Comparison of ENCODE assay signal across 1 cellular context in the genomic region with DNA sequence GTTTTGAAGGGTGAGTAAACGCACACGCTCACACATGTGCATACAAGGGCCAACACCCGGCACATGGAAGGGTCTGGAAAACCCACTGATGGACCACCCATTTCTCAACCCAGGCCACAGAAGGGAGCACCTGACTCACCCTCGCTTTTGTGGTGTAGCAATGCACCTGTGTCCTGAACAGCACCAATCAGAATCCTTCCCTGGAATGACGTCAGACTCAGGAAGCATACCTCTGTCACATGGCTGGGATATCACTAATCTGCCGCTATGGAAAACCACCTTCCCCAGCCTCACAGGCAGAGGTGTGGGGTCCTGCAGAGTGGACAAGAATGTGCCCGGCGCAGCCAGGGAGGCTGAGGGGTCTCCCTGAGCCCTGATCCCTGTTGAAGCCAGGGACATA.
A peak's percentile ranks its signal among the peaks of the same experiment; 100 is the strongest.
TF ChIP-seq lines count a peak whose summit lies in the region.

No MANE protein-coding gene starts in this region.

TF ChIP-seq in K562, 482 proteins besides CTCF, POLR2A, EP300 and RAD21 (continued from another document):
- TF ChIP-seq, protein P1, sequence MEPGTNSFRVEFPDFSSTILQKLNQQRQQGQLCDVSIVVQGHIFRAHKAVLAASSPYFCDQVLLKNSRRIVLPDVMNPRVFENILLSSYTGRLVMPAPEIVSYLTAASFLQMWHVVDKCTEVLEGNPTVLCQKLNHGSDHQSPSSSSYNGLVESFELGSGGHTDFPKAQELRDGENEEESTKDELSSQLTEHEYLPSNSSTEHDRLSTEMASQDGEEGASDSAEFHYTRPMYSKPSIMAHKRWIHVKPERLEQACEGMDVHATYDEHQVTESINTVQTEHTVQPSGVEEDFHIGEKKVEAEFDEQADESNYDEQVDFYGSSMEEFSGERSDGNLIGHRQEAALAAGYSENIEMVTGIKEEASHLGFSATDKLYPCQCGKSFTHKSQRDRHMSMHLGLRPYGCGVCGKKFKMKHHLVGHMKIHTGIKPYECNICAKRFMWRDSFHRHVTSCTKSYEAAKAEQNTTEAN (CRISPR knock-in tag; IDR thresholded peaks at IDR 0.05), result no peak
- TF ChIP-seq, protein P2, sequence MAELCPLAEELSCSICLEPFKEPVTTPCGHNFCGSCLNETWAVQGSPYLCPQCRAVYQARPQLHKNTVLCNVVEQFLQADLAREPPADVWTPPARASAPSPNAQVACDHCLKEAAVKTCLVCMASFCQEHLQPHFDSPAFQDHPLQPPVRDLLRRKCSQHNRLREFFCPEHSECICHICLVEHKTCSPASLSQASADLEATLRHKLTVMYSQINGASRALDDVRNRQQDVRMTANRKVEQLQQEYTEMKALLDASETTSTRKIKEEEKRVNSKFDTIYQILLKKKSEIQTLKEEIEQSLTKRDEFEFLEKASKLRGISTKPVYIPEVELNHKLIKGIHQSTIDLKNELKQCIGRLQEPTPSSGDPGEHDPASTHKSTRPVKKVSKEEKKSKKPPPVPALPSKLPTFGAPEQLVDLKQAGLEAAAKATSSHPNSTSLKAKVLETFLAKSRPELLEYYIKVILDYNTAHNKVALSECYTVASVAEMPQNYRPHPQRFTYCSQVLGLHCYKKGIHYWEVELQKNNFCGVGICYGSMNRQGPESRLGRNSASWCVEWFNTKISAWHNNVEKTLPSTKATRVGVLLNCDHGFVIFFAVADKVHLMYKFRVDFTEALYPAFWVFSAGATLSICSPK (IDR thresholded peaks at IDR 0.05; ENCODE audit: borderline replicate concordance), result no peak
- TF ChIP-seq CBFA2T2 (conservative IDR thresholded peaks at IDR 0.05) (no peak), RBM25 (IDR thresholded peaks at IDR 0.05; ENCODE audit: low read depth, low read length, severe bottlenecking) (no peak), NELFE (IDR thresholded peaks at IDR 0.05; ENCODE audit: insufficient read depth, insufficient read length) (no peak), GATA2 (CRISPR knock-in tag; IDR thresholded peaks at IDR 0.05) (no peak), ATF7 (IDR thresholded peaks at IDR 0.05) (peak; percentile 77), ZC3H4 (CRISPR knock-in tag; IDR thresholded peaks at IDR 0.05; ENCODE audit: borderline replicate concordance) (no peak), ZNF174 (CRISPR knock-in tag; IDR thresholded peaks at IDR 0.05) (no peak), ZNF217 (CRISPR knock-in tag; IDR thresholded peaks at IDR 0.05) (no peak), CHD1 (IDR thresholded peaks at IDR 0.05; ENCODE audit: low read length) (no peak), SAP30 (IDR thresholded peaks at IDR 0.05; ENCODE audit: borderline replicate concordance, insufficient read depth, low read depth, low read length, poor library complexity, severe bottlenecking) (no peak), CBX5 (IDR thresholded peaks at IDR 0.05; ENCODE audit: borderline replicate concordance, low read depth) (no peak), PTBP1 (IDR thresholded peaks at IDR 0.05; ENCODE audit: low read depth, low read length) (no peak), CBX3 (IDR thresholded peaks at IDR 0.05; ENCODE audit: borderline replicate concordance in 1 of 2, low read length in 2 of 2) (no peak), ZNF764 (CRISPR knock-in tag; IDR thresholded peaks at IDR 0.05; ENCODE audit: low read depth) (no peak), YBX1 (IDR thresholded peaks at IDR 0.05) (no peak), HNRNPH1 (optimal IDR thresholded peaks at IDR 0.05; ENCODE audit: low read depth, low read length) (no peak), ASH1L (IDR thresholded peaks at IDR 0.05; ENCODE audit: borderline replicate concordance, low read depth, partially characterized antibody) (no peak), TARDBP (IDR thresholded peaks at IDR 0.05) (no peak)
- TF ChIP-seq, protein P3, sequence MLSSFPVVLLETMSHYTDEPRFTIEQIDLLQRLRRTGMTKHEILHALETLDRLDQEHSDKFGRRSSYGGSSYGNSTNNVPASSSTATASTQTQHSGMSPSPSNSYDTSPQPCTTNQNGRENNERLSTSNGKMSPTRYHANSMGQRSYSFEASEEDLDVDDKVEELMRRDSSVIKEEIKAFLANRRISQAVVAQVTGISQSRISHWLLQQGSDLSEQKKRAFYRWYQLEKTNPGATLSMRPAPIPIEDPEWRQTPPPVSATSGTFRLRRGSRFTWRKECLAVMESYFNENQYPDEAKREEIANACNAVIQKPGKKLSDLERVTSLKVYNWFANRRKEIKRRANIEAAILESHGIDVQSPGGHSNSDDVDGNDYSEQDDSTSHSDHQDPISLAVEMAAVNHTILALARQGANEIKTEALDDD (IDR thresholded peaks at IDR 0.05), result no peak
- TF ChIP-seq, protein P4, sequence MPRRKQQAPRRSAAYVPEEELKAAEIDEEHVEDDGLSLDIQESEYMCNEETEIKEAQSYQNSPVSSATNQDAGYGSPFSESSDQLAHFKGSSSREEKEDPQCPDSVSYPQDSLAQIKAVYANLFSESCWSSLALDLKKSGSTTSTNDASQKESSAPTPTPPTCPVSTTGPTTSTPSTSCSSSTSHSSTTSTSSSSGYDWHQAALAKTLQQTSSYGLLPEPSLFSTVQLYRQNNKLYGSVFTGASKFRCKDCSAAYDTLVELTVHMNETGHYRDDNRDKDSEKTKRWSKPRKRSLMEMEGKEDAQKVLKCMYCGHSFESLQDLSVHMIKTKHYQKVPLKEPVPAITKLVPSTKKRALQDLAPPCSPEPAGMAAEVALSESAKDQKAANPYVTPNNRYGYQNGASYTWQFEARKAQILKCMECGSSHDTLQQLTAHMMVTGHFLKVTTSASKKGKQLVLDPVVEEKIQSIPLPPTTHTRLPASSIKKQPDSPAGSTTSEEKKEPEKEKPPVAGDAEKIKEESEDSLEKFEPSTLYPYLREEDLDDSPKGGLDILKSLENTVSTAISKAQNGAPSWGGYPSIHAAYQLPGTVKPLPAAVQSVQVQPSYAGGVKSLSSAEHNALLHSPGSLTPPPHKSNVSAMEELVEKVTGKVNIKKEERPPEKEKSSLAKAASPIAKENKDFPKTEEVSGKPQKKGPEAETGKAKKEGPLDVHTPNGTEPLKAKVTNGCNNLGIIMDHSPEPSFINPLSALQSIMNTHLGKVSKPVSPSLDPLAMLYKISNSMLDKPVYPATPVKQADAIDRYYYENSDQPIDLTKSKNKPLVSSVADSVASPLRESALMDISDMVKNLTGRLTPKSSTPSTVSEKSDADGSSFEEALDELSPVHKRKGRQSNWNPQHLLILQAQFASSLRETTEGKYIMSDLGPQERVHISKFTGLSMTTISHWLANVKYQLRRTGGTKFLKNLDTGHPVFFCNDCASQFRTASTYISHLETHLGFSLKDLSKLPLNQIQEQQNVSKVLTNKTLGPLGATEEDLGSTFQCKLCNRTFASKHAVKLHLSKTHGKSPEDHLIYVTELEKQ (CRISPR knock-in tag; IDR thresholded peaks at IDR 0.05), result no peak
- TF ChIP-seq, protein P5, sequence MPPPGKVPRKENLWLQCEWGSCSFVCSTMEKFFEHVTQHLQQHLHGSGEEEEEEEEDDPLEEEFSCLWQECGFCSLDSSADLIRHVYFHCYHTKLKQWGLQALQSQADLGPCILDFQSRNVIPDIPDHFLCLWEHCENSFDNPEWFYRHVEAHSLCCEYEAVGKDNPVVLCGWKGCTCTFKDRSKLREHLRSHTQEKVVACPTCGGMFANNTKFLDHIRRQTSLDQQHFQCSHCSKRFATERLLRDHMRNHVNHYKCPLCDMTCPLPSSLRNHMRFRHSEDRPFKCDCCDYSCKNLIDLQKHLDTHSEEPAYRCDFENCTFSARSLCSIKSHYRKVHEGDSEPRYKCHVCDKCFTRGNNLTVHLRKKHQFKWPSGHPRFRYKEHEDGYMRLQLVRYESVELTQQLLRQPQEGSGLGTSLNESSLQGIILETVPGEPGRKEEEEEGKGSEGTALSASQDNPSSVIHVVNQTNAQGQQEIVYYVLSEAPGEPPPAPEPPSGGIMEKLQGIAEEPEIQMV (tag; conservative IDR thresholded peaks at IDR 0.05; ENCODE audit: low read depth), result no peak
TF ChIP-seq in K562: peak in this region for 8.
